In the genomic region with DNA sequence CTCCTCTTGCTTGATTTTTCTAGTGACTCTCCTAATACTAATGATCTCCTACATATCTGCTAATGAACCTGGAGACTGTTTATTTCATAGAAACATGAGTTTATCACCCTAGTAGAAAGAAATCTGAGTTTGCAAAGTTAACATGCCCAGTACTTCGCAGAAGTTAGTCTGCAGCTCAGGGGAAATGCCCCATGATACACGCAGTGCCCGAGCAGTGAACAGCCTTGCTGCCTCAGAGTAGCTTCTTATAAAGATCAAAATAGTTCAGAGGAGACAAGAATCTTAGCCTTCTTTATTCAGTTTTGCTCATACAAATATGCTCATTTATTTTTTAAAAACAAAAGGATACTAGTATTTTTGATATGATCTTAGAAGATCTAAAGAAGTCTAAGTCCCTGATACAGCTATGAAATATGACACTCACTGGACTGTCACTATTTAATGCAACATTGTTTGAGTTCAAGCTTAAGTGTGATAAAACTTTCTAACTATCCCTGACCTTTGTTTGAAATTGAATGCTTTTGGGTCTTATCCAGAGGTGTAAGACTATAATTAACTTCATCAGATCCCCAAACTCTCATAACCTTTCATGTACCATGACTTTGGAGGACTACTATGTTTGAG, we compare ENCODE assay signal across 15 cellular contexts. TPM values are rescaled to one million over a fixed set of nuclear protein-coding genes. Genes with fewer than 3 reads are reported as not detected.
"Had no signal": no experiment of that assay in that cellular context is flagged by ENCODE, and none has a peak within 500 bp of the region (broad histone marks: within the 10 kb centered on the region; RNA-seq: fewer than 3 reads in every experiment).

No MANE protein-coding gene starts in this region.

- H3K4me1 ChIP-seq: testis had no signal

- H3K9me3 Mint-ChIP-seq: activated CD4-positive, alpha-beta memory T cell treated with anti-CD3 and anti-CD28 coated beads, Interleukin-2, amount 10 ng/mL, durations not matched to agents 7 days and 5 days; activated naive CD4-positive, alpha-beta T cell treated with anti-CD3 and anti-CD28 coated beads for 36 hours; activated T-cell treated with anti-CD3 and anti-CD28 coated beads, Interleukin-2, amount 50 U/mL, for 72 hours; stimulated activated naive CD8-positive, alpha-beta T cell treated with anti-CD3 and anti-CD28 coated beads, Interleukin-15, amount 100 ng/mL, for 72 hours had no signal

- H3K4me3 Mint-ChIP-seq: activated CD4-positive, alpha-beta memory T cell treated with anti-CD3 and anti-CD28 coated beads, Interleukin-2, amount 10 ng/mL, durations not matched to agents 7 days and 5 days; activated naive CD4-positive, alpha-beta T cell treated with anti-CD3 and anti-CD28 coated beads for 36 hours; activated T-cell treated with anti-CD3 and anti-CD28 coated beads, Interleukin-2, amount 50 U/mL, for 72 hours; immature natural killer cell; stimulated activated naive CD8-positive, alpha-beta T cell treated with anti-CD3 and anti-CD28 coated beads, Interleukin-15, amount 100 ng/mL, for 72 hours had no signal

- H3K27ac ChIP-seq: epithelial cell of prostate, testis had no signal

- H3K36me3 Mint-ChIP-seq: immature natural killer cell had no signal

- DNase-seq: activated CD4-positive, alpha-beta memory T cell treated with anti-CD3 and anti-CD28 coated beads, Interleukin-2, amount 10 ng/mL, durations not matched to agents 7 days and 5 days; activated naive CD4-positive, alpha-beta T cell treated with anti-CD3 and anti-CD28 coated beads for 36 hours; activated T-cell treated with anti-CD3 and anti-CD28 coated beads, Interleukin-2, amount 50 U/mL, for 72 hours; cortex of kidney; effector memory CD4-positive, alpha-beta T cell; hypothalamus; immature natural killer cell; left cardiac atrium; posterior cingulate gyrus; right cardiac atrium; stimulated activated CD4-positive, alpha-beta T cell treated with anti-CD3 and anti-CD28 coated beads, Interleukin-4, amount 100 ng/mL, for 24 hours; stimulated activated naive CD8-positive, alpha-beta T cell treated with anti-CD3 and anti-CD28 coated beads, Interleukin-15, amount 100 ng/mL, for 72 hours; testis had no signal

- H3K27me3 ChIP-seq: testis had no signal

- H3K4me3 ChIP-seq: lung, testis had no signal

- H3K4me1 Mint-ChIP-seq: activated CD4-positive, alpha-beta memory T cell treated with anti-CD3 and anti-CD28 coated beads, Interleukin-2, amount 10 ng/mL, durations not matched to agents 7 days and 5 days; immature natural killer cell; stimulated activated naive CD8-positive, alpha-beta T cell treated with anti-CD3 and anti-CD28 coated beads, Interleukin-15, amount 100 ng/mL, for 72 hours had no signal

- ATAC-seq: activated T-cell treated with anti-CD3 and anti-CD28 coated beads, Interleukin-2, amount 50 U/mL, for 72 hours; left cardiac atrium; right cardiac atrium; stimulated activated naive CD8-positive, alpha-beta T cell treated with anti-CD3 and anti-CD28 coated beads, Interleukin-15, amount 100 ng/mL, for 72 hours had no signal

- H3K27ac Mint-ChIP-seq: activated CD4-positive, alpha-beta memory T cell treated with anti-CD3 and anti-CD28 coated beads, Interleukin-2, amount 10 ng/mL, durations not matched to agents 7 days and 5 days; activated naive CD4-positive, alpha-beta T cell treated with anti-CD3 and anti-CD28 coated beads for 36 hours; activated T-cell treated with anti-CD3 and anti-CD28 coated beads, Interleukin-2, amount 50 U/mL, for 72 hours; immature natural killer cell; stimulated activated naive CD8-positive, alpha-beta T cell treated with anti-CD3 and anti-CD28 coated beads, Interleukin-15, amount 100 ng/mL, for 72 hours had no signal

- H3K9me3 ChIP-seq: testis had no signal

RNA-seq across cellular contexts. Expression of gene FRZB, which starts 20.5 kb away (rescaled TPM):
- total RNA-seq: activated CD4-positive, alpha-beta memory T cell treated with anti-CD3 and anti-CD28 coated beads, Interleukin-2, amount 10 ng/mL, durations not matched to agents 7 days and 5 days; activated naive CD4-positive, alpha-beta T cell treated with anti-CD3 and anti-CD28 coated beads for 36 hours; activated T-cell treated with anti-CD3 and anti-CD28 coated beads, Interleukin-2, amount 50 U/mL, for 72 hours had no signal
- polyA plus RNA-seq: immature natural killer cell had no signal
